In genomic region chr20:47455133-47456040, GRCh38 we compare ENCODE assay signal across 1 cellular context.
TF ChIP-seq lines count a peak whose summit lies in the region.

No MANE protein-coding gene starts in this region.

TF ChIP-seq in HepG2, 621 proteins besides CTCF, POLR2A, EP300 and RAD21 (continued from another document and continues in another):
- TF ChIP-seq SKIL (CRISPR knock-in tag; IDR thresholded peaks at IDR 0.05; ENCODE audit: borderline replicate concordance) (peak; percentile 69; the same call in 1 of the 2 replicates), MEIS1 (CRISPR knock-in tag; IDR thresholded peaks at IDR 0.05; ENCODE audit: borderline replicate concordance) (peak; percentile 99), ZBTB10 (CRISPR knock-in tag; IDR thresholded peaks at IDR 0.05; ENCODE audit: borderline replicate concordance) (peak; percentile 83), KLF13 (CRISPR knock-in tag; IDR thresholded peaks at IDR 0.05) (no peak), SPEN (CRISPR knock-in tag; IDR thresholded peaks at IDR 0.05; ENCODE audit: low read depth) (no peak), ZMAT5 (CRISPR knock-in tag; IDR thresholded peaks at IDR 0.05; ENCODE audit: borderline replicate concordance, low read depth) (no peak), ZSCAN31 (CRISPR knock-in tag; IDR thresholded peaks at IDR 0.05; ENCODE audit: low read depth) (no peak), ZNF3 (CRISPR knock-in tag; IDR thresholded peaks at IDR 0.05) (peak; percentile 92), TRAFD1 (CRISPR knock-in tag; IDR thresholded peaks at IDR 0.05; ENCODE audit: borderline replicate concordance) (0 out of 2 replicates have a peak, but pooled peaks have one; percentile 8), PAXIP1 (CRISPR knock-in tag; conservative IDR thresholded peaks at IDR 0.05) (peak; percentile 99), HNRNPH1 (optimal IDR thresholded peaks at IDR 0.05; ENCODE audit: low read depth, low read length) (no peak), PRDM4 (CRISPR knock-in tag; IDR thresholded peaks at IDR 0.05; ENCODE audit: borderline replicate concordance) (no peak), RXRB (CRISPR knock-in tag; IDR thresholded peaks at IDR 0.05; ENCODE audit: borderline replicate concordance) (peak; percentile 91), LBX2 (CRISPR knock-in tag; IDR thresholded peaks at IDR 0.05; ENCODE audit: borderline replicate concordance) (no peak), PAWR (CRISPR knock-in tag; IDR thresholded peaks at IDR 0.05; ENCODE audit: borderline replicate concordance) (0 out of 2 replicates have a peak, but pooled peaks have one; percentile 81), RNF2 (conservative IDR thresholded peaks at IDR 0.05; ENCODE audit: low read depth) (no peak), ZMYM4 (CRISPR knock-in tag; IDR thresholded peaks at IDR 0.05) (peak; percentile 81), BRF2 (CRISPR knock-in tag; IDR thresholded peaks at IDR 0.05) (peak; percentile 92), ZNF253 (CRISPR knock-in tag; IDR thresholded peaks at IDR 0.05; ENCODE audit: borderline replicate concordance) (no peak), AGO2 (optimal IDR thresholded peaks at IDR 0.05; ENCODE audit: low read depth, low read length) (no peak), NFRKB (IDR thresholded peaks at IDR 0.05) (no peak), TCF12 (IDR thresholded peaks at IDR 0.05) (no peak), TCF12 (CRISPR knock-in tag; IDR thresholded peaks at IDR 0.05) (peak; percentile 98), ATF2 (CRISPR knock-in tag; IDR thresholded peaks at IDR 0.05) (peak; percentile 94), ZFP82 (CRISPR knock-in tag; IDR thresholded peaks at IDR 0.05; ENCODE audit: borderline replicate concordance) (no peak), ATM (IDR thresholded peaks at IDR 0.05; ENCODE audit: borderline replicate concordance) (no peak), ZNF550 (CRISPR knock-in tag; IDR thresholded peaks at IDR 0.05; ENCODE audit: borderline replicate concordance) (no peak), CSRNP2 (CRISPR knock-in tag; conservative IDR thresholded peaks at IDR 0.05; ENCODE audit: low read depth) (no peak), MTA1 (CRISPR knock-in tag; IDR thresholded peaks at IDR 0.05; ENCODE audit: borderline replicate concordance) (no peak; the same call in 1 of the 2 replicates), HNRNPK (IDR thresholded peaks at IDR 0.05; ENCODE audit: low read depth, low read length, poor library complexity, severe bottlenecking) (no peak), FOXM1 (CRISPR knock-in tag; IDR thresholded peaks at IDR 0.05) (no peak), ZBTB49 (CRISPR knock-in tag; IDR thresholded peaks at IDR 0.05; ENCODE audit: borderline replicate concordance) (no peak), NR3C1 (CRISPR knock-in tag; IDR thresholded peaks at IDR 0.05) (no peak), HOXD1 (CRISPR knock-in tag; IDR thresholded peaks at IDR 0.05) (peak; percentile 98; the same call in 1 of the 2 replicates), TBL1XR1 (IDR thresholded peaks at IDR 0.05; ENCODE audit: borderline replicate concordance, low read length, partially characterized antibody) (peak; percentile 54), ZNF256 (CRISPR knock-in tag; conservative IDR thresholded peaks at IDR 0.05) (0 out of 2 replicates have a peak, but pooled peaks have one; percentile 56), KDM5B (CRISPR knock-in tag; IDR thresholded peaks at IDR 0.05; ENCODE audit: borderline replicate concordance) (0 out of 2 replicates have a peak, but pooled peaks have one; percentile 10), XRCC5 (optimal IDR thresholded peaks at IDR 0.05; ENCODE audit: low read length) (peak; percentile 69), MLLT10 (CRISPR knock-in tag; IDR thresholded peaks at IDR 0.05) (no peak), ZNF703 (CRISPR knock-in tag; IDR thresholded peaks at IDR 0.05; ENCODE audit: borderline replicate concordance) (peak; percentile 89; the same call in 1 of the 2 replicates)
